1 cellular context compared by ENCODE assay signal in genomic region chr17:27804113-27804512, GRCh38.
TF ChIP-seq lines count a peak whose summit lies in the region.

No MANE protein-coding gene starts in this region.

TF ChIP-seq in HEK293, 187 proteins besides CTCF, POLR2A, EP300 and RAD21:
- TF ChIP-seq ZSCAN18 (tag by site-specific recombination; IDR thresholded peaks at IDR 0.05): no peak
- TF ChIP-seq ZNF146 (tag by site-specific recombination; IDR thresholded peaks at IDR 0.05): no peak
- peak; percentile 38; the same call in 1 of the 2 replicates for TF ChIP-seq ZIC2 (tag by site-specific recombination; IDR thresholded peaks at IDR 0.05)
